20 cellular contexts compared by ENCODE assay signal in genomic region chr4:76095568-76095967, GRCh38. TPM values are rescaled to one million over a fixed set of nuclear protein-coding genes. Genes with fewer than 3 reads are reported as not detected.
DNase-seq lines count a peak whose midpoint lies in the region; ATAC-seq and TF ChIP-seq lines count a peak whose summit lies in the region.
"Had no signal": no experiment of that assay in that cellular context is flagged by ENCODE, and none has a peak within 500 bp of the region (broad histone marks: within the 10 kb centered on the region; RNA-seq: fewer than 3 reads in every experiment).

No MANE protein-coding gene starts in this region.

- POLR2A ChIA-PET in SK-N-SH (lab: Yijun Ruan, JAX): no interaction called here

- no peaks in the 10 kb centered on the region for H3K36me3 Mint-ChIP-seq in neural progenitor cell
- H3K36me3 Mint-ChIP-seq: CD4-positive, CD25-positive, alpha-beta regulatory T cell had no signal

- H3K9ac ChIP-seq in neural progenitor cell (no peak overlapping the region), SK-N-SH (no peak overlapping the region)
- H3K9ac ChIP-seq: BLaER1 had no signal

- no peaks in the 10 kb centered on the region for H3K79me2 ChIP-seq in neural progenitor cell (ENCODE audit: low read depth)
- no peaks in the 10 kb centered on the region for H3K79me2 ChIP-seq in SK-N-SH (ENCODE audit: insufficient read depth)

- H3K27me3 ChIP-seq in breast epithelium (no peaks in the 10 kb centered on the region), neural progenitor cell (no peaks in the 10 kb centered on the region), SK-N-SH (ENCODE audit: insufficient read depth) (no peaks in the 10 kb centered on the region)
- H3K27me3 ChIP-seq: BLaER1 had no signal

- H3K27ac ChIP-seq in breast epithelium (peak overlapping the region; percentile 5 to 68), neural progenitor cell (no peak overlapping the region), SK-N-SH (ENCODE audit: low read depth in 2 of 2, low read length in 1 of 2) (no peak overlapping the region)
- H3K27ac ChIP-seq: BLaER1 had no signal

- H3F3A ChIP-seq in neural progenitor cell (ENCODE audit: low read depth) (no peaks in the 10 kb centered on the region), SK-N-SH (replicated peaks; ENCODE audit: insufficient read depth) (no peaks in the 10 kb centered on the region)

- peaks cover 2% of the 10 kb centered on the region for H3K27me3 Mint-ChIP-seq in neural progenitor cell (ENCODE audit: insufficient read depth, low read depth)

- no peaks in the 10 kb centered on the region for H3K4me1 ChIP-seq in breast epithelium
- no peaks in the 10 kb centered on the region for H3K4me1 ChIP-seq in neural progenitor cell
- peaks cover 0 to 2% of the 10 kb centered on the region in 2 experiments; a peak in 2 of 4 replicates for H3K4me1 ChIP-seq in SK-N-SH (ENCODE audit: control insufficient read depth in 1 of 2, insufficient read depth in 2 of 2, low read depth in 1 of 2, low read length in 1 of 2)
- H3K4me1 ChIP-seq: BLaER1, HAP-1 had no signal

- H3K4me3 ChIP-seq in breast epithelium (no peak overlapping the region), epithelial cell of esophagus (ENCODE audit: low read length) (no peak overlapping the region), neural progenitor cell (no peak overlapping the region), SK-N-SH (ENCODE audit: low read depth in 2 of 2, low read length in 1 of 2) (no peak overlapping the region)
- H3K4me3 ChIP-seq: BLaER1, GM12878, HAP-1 had no signal

- no peaks in the 10 kb centered on the region for H3K9me2 ChIP-seq in SK-N-SH

- intact Hi-C loops in breast epithelium (cut with DNase I; ENCODE audit: low total_unique reads): no loop called here

- peak in 1 of 3 donors; percentile 9 for TF ChIP-seq CTCF in breast epithelium (IDR thresholded peaks at IDR 0.05)
- peak; percentile 34 for TF ChIP-seq CTCF in epithelial cell of esophagus (IDR thresholded peaks at IDR 0.05; ENCODE audit: insufficient read depth, low read depth, low read length, missing control alignments)
- no peak for TF ChIP-seq CTCF in neural progenitor cell (IDR thresholded peaks at IDR 0.05)
- no peak for TF ChIP-seq CTCF in SK-N-SH (IDR thresholded peaks at IDR 0.05)

- DNase-seq in NCI-H1105 treated with DMSO at 0.1 percent for 48 hours (lab: John Stamatoyannopoulos, UW) (peak; percentile 24), NCI-H1105 (lab: John Stamatoyannopoulos, UW) (no peak), breast epithelium (ENCODE audit: low spot score in 2 of 2) (no peak), epithelial cell of esophagus (ENCODE audit: low read depth) (peak; percentile 58), neural progenitor cell (ENCODE audit: low spot score) (no peak), SK-N-SH (no peak)
- DNase-seq: 8988T; AML-193; CD4-positive, CD25-positive, alpha-beta regulatory T cell; DMS53; GOT3; HFFc6; IMR-90 had no signal

- no peak for TF ChIP-seq POLR2A in breast epithelium (IDR thresholded peaks at IDR 0.05)

- ATAC-seq in HG03095 (IDR thresholded peaks at IDR 0.05; ENCODE audit: unreplicated experiment) (no peak), GM19035 (IDR thresholded peaks at IDR 0.05; ENCODE audit: unreplicated experiment) (no peak)
- ATAC-seq: GM12878 had no signal

- TF ChIP-seq EP300 in SK-N-SH (IDR thresholded peaks at IDR 0.05; ENCODE audit: borderline replicate concordance in 1 of 2, low read depth in 1 of 2, low read length in 1 of 2): no peak

- H3K36me3 ChIP-seq in breast epithelium: no peaks in the 10 kb centered on the region
- H3K36me3 ChIP-seq in neural progenitor cell: no peaks in the 10 kb centered on the region
- H3K36me3 ChIP-seq in SK-N-SH (replicated peaks in 1 of 2; ENCODE audit: control insufficient read depth in 1 of 2, insufficient read depth in 2 of 2, low read length in 1 of 2): no peaks in the 10 kb centered on the region
- H3K36me3 ChIP-seq: BLaER1, HAP-1 had no signal

- no peak overlapping the region for H3K4me3 Mint-ChIP-seq in neural progenitor cell
- H3K4me3 Mint-ChIP-seq: CD4-positive, CD25-positive, alpha-beta regulatory T cell; HFFc6 had no signal

- H4K20me1 ChIP-seq in neural progenitor cell (ENCODE audit: low read depth): no peaks in the 10 kb centered on the region
- H4K20me1 ChIP-seq in SK-N-SH (ENCODE audit: insufficient read depth): no peaks in the 10 kb centered on the region
- H4K20me1 ChIP-seq: BLaER1 had no signal

- H3K9me3 ChIP-seq in breast epithelium: no peaks in the 10 kb centered on the region
- no peaks in the 10 kb centered on the region for H3K9me3 ChIP-seq in neural progenitor cell (ENCODE audit: low read depth)
- H3K9me3 ChIP-seq in SK-N-SH: no peaks in the 10 kb centered on the region
- H3K9me3 ChIP-seq: BLaER1, HAP-1 had no signal

- peaks cover 4% of the 10 kb centered on the region for H3K4me1 Mint-ChIP-seq in neural progenitor cell

- TF ChIP-seq RAD21 in SK-N-SH (IDR thresholded peaks at IDR 0.05; ENCODE audit: low read length): no peak

- H3K9me3 Mint-ChIP-seq in neural progenitor cell: no peaks in the 10 kb centered on the region
- H3K9me3 Mint-ChIP-seq: CD4-positive, CD25-positive, alpha-beta regulatory T cell; HFFc6 had no signal

- H3K27ac Mint-ChIP-seq in neural progenitor cell: peak overlapping the region; percentile 63
- H3K27ac Mint-ChIP-seq: CD4-positive, CD25-positive, alpha-beta regulatory T cell; HFFc6 had no signal

- CTCF ChIA-PET in SK-N-SH (lab: Yijun Ruan, JAX): no interaction called here

- H3K4me2 ChIP-seq in neural progenitor cell (no peak overlapping the region), SK-N-SH (no peak overlapping the region)
- H3K4me2 ChIP-seq: BLaER1 had no signal

- no peak overlapping the region for H2AFZ ChIP-seq in neural progenitor cell (replicated peaks)
- H2AFZ ChIP-seq in SK-N-SH (ENCODE audit: low read depth): no peak overlapping the region

TF ChIP-seq in SK-N-SH, 30 proteins besides CTCF, POLR2A, EP300 and RAD21 (continues in another document):
- no peak for TF ChIP-seq ELF1 (IDR thresholded peaks at IDR 0.05)
- no peak for TF ChIP-seq FOSL2 (IDR thresholded peaks at IDR 0.05; ENCODE audit: borderline replicate concordance, low read depth)
- TF ChIP-seq MXI1 (IDR thresholded peaks at IDR 0.05; ENCODE audit: low read depth, low read length): no peak
- no peak for TF ChIP-seq POLR2AphosphoS5 (IDR thresholded peaks at IDR 0.05; ENCODE audit: low read depth, low read length)
- TF ChIP-seq SMC3 (IDR thresholded peaks at IDR 0.05; ENCODE audit: low read depth, low read length): no peak
- TF ChIP-seq NRF1 (IDR thresholded peaks at IDR 0.05; ENCODE audit: low read depth, low read length): no peak
- no peak for TF ChIP-seq NFIC (IDR thresholded peaks at IDR 0.05; ENCODE audit: borderline replicate concordance)
- no peak for TF ChIP-seq JUND (IDR thresholded peaks at IDR 0.05)
- TF ChIP-seq, protein P1, sequence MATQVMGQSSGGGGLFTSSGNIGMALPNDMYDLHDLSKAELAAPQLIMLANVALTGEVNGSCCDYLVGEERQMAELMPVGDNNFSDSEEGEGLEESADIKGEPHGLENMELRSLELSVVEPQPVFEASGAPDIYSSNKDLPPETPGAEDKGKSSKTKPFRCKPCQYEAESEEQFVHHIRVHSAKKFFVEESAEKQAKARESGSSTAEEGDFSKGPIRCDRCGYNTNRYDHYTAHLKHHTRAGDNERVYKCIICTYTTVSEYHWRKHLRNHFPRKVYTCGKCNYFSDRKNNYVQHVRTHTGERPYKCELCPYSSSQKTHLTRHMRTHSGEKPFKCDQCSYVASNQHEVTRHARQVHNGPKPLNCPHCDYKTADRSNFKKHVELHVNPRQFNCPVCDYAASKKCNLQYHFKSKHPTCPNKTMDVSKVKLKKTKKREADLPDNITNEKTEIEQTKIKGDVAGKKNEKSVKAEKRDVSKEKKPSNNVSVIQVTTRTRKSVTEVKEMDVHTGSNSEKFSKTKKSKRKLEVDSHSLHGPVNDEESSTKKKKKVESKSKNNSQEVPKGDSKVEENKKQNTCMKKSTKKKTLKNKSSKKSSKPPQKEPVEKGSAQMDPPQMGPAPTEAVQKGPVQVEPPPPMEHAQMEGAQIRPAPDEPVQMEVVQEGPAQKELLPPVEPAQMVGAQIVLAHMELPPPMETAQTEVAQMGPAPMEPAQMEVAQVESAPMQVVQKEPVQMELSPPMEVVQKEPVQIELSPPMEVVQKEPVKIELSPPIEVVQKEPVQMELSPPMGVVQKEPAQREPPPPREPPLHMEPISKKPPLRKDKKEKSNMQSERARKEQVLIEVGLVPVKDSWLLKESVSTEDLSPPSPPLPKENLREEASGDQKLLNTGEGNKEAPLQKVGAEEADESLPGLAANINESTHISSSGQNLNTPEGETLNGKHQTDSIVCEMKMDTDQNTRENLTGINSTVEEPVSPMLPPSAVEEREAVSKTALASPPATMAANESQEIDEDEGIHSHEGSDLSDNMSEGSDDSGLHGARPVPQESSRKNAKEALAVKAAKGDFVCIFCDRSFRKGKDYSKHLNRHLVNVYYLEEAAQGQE (IDR thresholded peaks at IDR 0.05; ENCODE audit: low read depth, low read length): no peak
- no peak for TF ChIP-seq RXRA (IDR thresholded peaks at IDR 0.05; ENCODE audit: borderline replicate concordance, low read depth)
- no peak for TF ChIP-seq MEF2A (IDR thresholded peaks at IDR 0.05; ENCODE audit: borderline replicate concordance, low read depth)
- no peak for TF ChIP-seq EZH2phosphoT487 (IDR thresholded peaks at IDR 0.05; ENCODE audit: borderline replicate concordance, low read depth)
- TF ChIP-seq USF1 (IDR thresholded peaks at IDR 0.05; ENCODE audit: borderline replicate concordance, low read depth): no peak

RNA-seq across cellular contexts. Expression of gene ART3, which starts 21.1 kb away (rescaled TPM):
- total RNA-seq in breast epithelium (not detected), neural progenitor cell (ENCODE audit: low replicate concordance) (not detected in 2 replicates)
- not detected in 2 replicates for polyA plus RNA-seq in SK-N-SH (2012; rRNA removed)
- not detected in 2 replicates for polyA plus RNA-seq in SK-N-SH (2012; cell fraction: cytosol; rRNA removed)
- polyA plus RNA-seq in SK-N-SH (2012; cell fraction: nucleus; rRNA removed): not detected in 2 replicates
- total RNA-seq: CD4-positive, CD25-positive, alpha-beta regulatory T cell; G401; GM12878; HFFc6; HT-29; IMR-90 had no signal
- polyA plus RNA-seq: CD4-positive, CD25-positive, alpha-beta regulatory T cell had no signal

RNA-seq across cellular contexts. Expression of gene NUP54, which starts 52.6 kb away (rescaled TPM):
- 10 to 100 TPM; 46.6 to 70.5 (median 56.7) TPM for total RNA-seq in breast epithelium
- 107 and 161 TPM in 2 replicates for total RNA-seq in neural progenitor cell (ENCODE audit: low replicate concordance)
- polyA plus RNA-seq in SK-N-SH (2012; rRNA removed): 19.4 and 20.4 TPM in 2 replicates
- polyA plus RNA-seq in SK-N-SH (2012; cell fraction: cytosol; rRNA removed): 26.8 and 27.3 TPM in 2 replicates
- polyA plus RNA-seq in SK-N-SH (2012; cell fraction: nucleus; rRNA removed): 10.2 and 25.7 TPM in 2 replicates

RNA-seq across cellular contexts. Expression of gene CXCL11, which starts 59.7 kb away (rescaled TPM):
- not detected for total RNA-seq in breast epithelium
- not detected in 2 replicates for total RNA-seq in neural progenitor cell (ENCODE audit: low replicate concordance)
- polyA plus RNA-seq in SK-N-SH (2012; rRNA removed): not detected in 2 replicates
- not detected in 2 replicates for polyA plus RNA-seq in SK-N-SH (2012; cell fraction: cytosol; rRNA removed)
- not detected in 2 replicates for polyA plus RNA-seq in SK-N-SH (2012; cell fraction: nucleus; rRNA removed)
- total RNA-seq: CD4-positive, CD25-positive, alpha-beta regulatory T cell; G401; GM12878; HFFc6 had no signal
- polyA plus RNA-seq: CD4-positive, CD25-positive, alpha-beta regulatory T cell; IMR-90 had no signal

Comparison
In these comparisons a context has a peak if more than half of its experiments do, and no peak if none do; other contexts are left out.
1. DNase-seq: peak in NCI-H1105 treated with DMSO at 0.1 percent for 48 hours (single experiment) and epithelial cell of esophagus (single experiment); none in NCI-H1105 (single experiment), breast epithelium (0 of 2), neural progenitor cell (single experiment) and SK-N-SH (single experiment).
2. H3K27ac ChIP-seq: peak in breast epithelium (2 of 2); none in neural progenitor cell (single experiment) and SK-N-SH (0 of 2).